1 cellular context compared by ENCODE assay signal in genomic region chr9:113274474-113275146, GRCh38.
TF ChIP-seq lines count a peak whose summit lies in the region.

No MANE protein-coding gene starts in this region.

TF ChIP-seq in HepG2, 621 proteins besides CTCF, POLR2A, EP300 and RAD21 (continued from another document):
- TF ChIP-seq HNF1B (CRISPR knock-in tag; IDR thresholded peaks at IDR 0.05) (no peak), ELF3 (CRISPR knock-in tag; IDR thresholded peaks at IDR 0.05) (peak; percentile 34; the same call in 1 of the 2 replicates), BCL3 (CRISPR knock-in tag; IDR thresholded peaks at IDR 0.05) (0 out of 2 replicates have a peak, but pooled peaks have one; percentile 24), NFKBIZ (CRISPR knock-in tag; IDR thresholded peaks at IDR 0.05) (no peak), SRF (IDR thresholded peaks at IDR 0.05; ENCODE audit: low read depth, low read length) (peak; percentile 27; the same call in 1 of the 2 replicates), CREB3 (CRISPR knock-in tag; IDR thresholded peaks at IDR 0.05) (no peak), GATA4 (IDR thresholded peaks at IDR 0.05; ENCODE audit: borderline replicate concordance, low read depth) (no peak), ZNF879 (CRISPR knock-in tag; IDR thresholded peaks at IDR 0.05) (peak; percentile 31; the same call in 1 of the 2 replicates), HMGXB4 (CRISPR knock-in tag; IDR thresholded peaks at IDR 0.05; ENCODE audit: borderline replicate concordance in 1 of 2, low read depth in 1 of 2) (peak in 1 of 2 experiments; percentile 24; a peak in 1 of 4 replicates), NR2F1 (CRISPR knock-in tag; IDR thresholded peaks at IDR 0.05) (peak; percentile 39 to 90; a peak in 3 of 4 replicates), ZNF83 (CRISPR knock-in tag; IDR thresholded peaks at IDR 0.05; ENCODE audit: borderline replicate concordance) (no peak), PHF5A (CRISPR knock-in tag; IDR thresholded peaks at IDR 0.05; ENCODE audit: low read depth, unreplicated experiment) (no peak), PAXIP1 (CRISPR knock-in tag; conservative IDR thresholded peaks at IDR 0.05) (no peak), STAT6 (CRISPR knock-in tag; IDR thresholded peaks at IDR 0.05; ENCODE audit: borderline replicate concordance) (no peak), RCOR2 (CRISPR knock-in tag; IDR thresholded peaks at IDR 0.05) (0 out of 2 replicates have a peak, but pooled peaks have one; percentile 26), ZNF589 (CRISPR knock-in tag; conservative IDR thresholded peaks at IDR 0.05) (no peak), ZNF18 (CRISPR knock-in tag; IDR thresholded peaks at IDR 0.05; ENCODE audit: insufficient replicate concordance) (no peak), ATF7 (IDR thresholded peaks at IDR 0.05) (no peak), ATF7 (CRISPR knock-in tag; IDR thresholded peaks at IDR 0.05) (no peak)
